18 cellular contexts compared by ENCODE assay signal in genomic region chr20:21118138-21118537, GRCh38. TPM values are rescaled to one million over a fixed set of nuclear protein-coding genes. Genes with fewer than 3 reads are reported as not detected.
DNase-seq lines count a peak whose midpoint lies in the region; ATAC-seq and TF ChIP-seq lines count a peak whose summit lies in the region.
"Had no signal": no experiment of that assay in that cellular context is flagged by ENCODE, and none has a peak within 500 bp of the region (broad histone marks: within the 10 kb centered on the region; RNA-seq: fewer than 3 reads in every experiment).

No MANE protein-coding gene starts in this region.

- TF ChIP-seq POLR2A in esophagus muscularis mucosa (IDR thresholded peaks at IDR 0.05; ENCODE audit: low read depth) = no peak

- peak; percentile 19 for ATAC-seq in stimulated activated naive CD8-positive, alpha-beta T cell treated with anti-CD3 and anti-CD28 coated beads, Interleukin-15, Interleukin-2, amounts not matched to agents 100 U/mL and 50 U/mL, for 24 hours
- no peak for ATAC-seq in stimulated activated naive CD8-positive, alpha-beta T cell treated with anti-CD3 and anti-CD28 coated beads, Interleukin-15, amount 100 ng/mL, for 72 hours
- no peak for ATAC-seq in GM19351 (IDR thresholded peaks at IDR 0.05; ENCODE audit: unreplicated experiment)
- ATAC-seq: CD8-positive, alpha-beta T cell had no signal

- H3K27me3 ChIP-seq in esophagus muscularis mucosa = peaks cover 0 to 25% (median 0%) of the 10 kb centered on the region in 4 donors
- H3K27me3 ChIP-seq: BLaER1 treated with 17β-estradiol and CSF1 and Interleukin-3, amounts not matched to agents 10 nM and 100 nM had no signal

- TF ChIP-seq CTCF in esophagus muscularis mucosa (IDR thresholded peaks at IDR 0.05) = no peak

- DNase-seq in stimulated activated naive CD8-positive, alpha-beta T cell treated with anti-CD3 and anti-CD28 coated beads, Interleukin-15, Interleukin-2, amounts not matched to agents 100 U/mL and 50 U/mL, for 24 hours = no peak
- no peak for DNase-seq in stimulated activated naive CD8-positive, alpha-beta T cell treated with anti-CD3 and anti-CD28 coated beads, Interleukin-15, amount 100 ng/mL, for 72 hours
- DNase-seq in SW480 (ENCODE audit: low spot score) = peak; percentile 95
- DNase-seq in esophagus muscularis mucosa (ENCODE audit: extremely low spot score) = peak; percentile 74
- no peak for DNase-seq in nucleus accumbens (lab: John Stamatoyannopoulos, UW)
- DNase-seq in OCI-M1 (lab: John Stamatoyannopoulos, UW) = no peak
- DNase-seq: 8988T; Calu3; CD8-positive, alpha-beta T cell; DMS79 treated with DMSO at 0.1 percent for 48 hours; GF-D8; H9; IMR-90 had no signal

- H3K4me1 ChIP-seq in esophagus muscularis mucosa = no peaks in the 10 kb centered on the region

- H3K9me3 Mint-ChIP-seq in stimulated activated naive CD8-positive, alpha-beta T cell treated with anti-CD3 and anti-CD28 coated beads, Interleukin-15, amount 100 ng/mL, for 72 hours = no peaks in the 10 kb centered on the region
- H3K9me3 Mint-ChIP-seq: CD8-positive, alpha-beta T cell had no signal

- WGBS in esophagus muscularis mucosa = 73% methylated on average over 4 of the region's 4 CpGs

- peaks cover 42% of the 10 kb centered on the region for H3K27me3 Mint-ChIP-seq in stimulated activated naive CD8-positive, alpha-beta T cell treated with anti-CD3 and anti-CD28 coated beads, Interleukin-15, amount 100 ng/mL, for 72 hours

- H3K4me1 Mint-ChIP-seq in stimulated activated naive CD8-positive, alpha-beta T cell treated with anti-CD3 and anti-CD28 coated beads, Interleukin-15, amount 100 ng/mL, for 72 hours = peaks cover 6% of the 10 kb centered on the region
- H3K4me1 Mint-ChIP-seq: B cell had no signal

- H3K4me3 Mint-ChIP-seq in stimulated activated naive CD8-positive, alpha-beta T cell treated with anti-CD3 and anti-CD28 coated beads, Interleukin-15, amount 100 ng/mL, for 72 hours = no peak overlapping the region
- H3K4me3 Mint-ChIP-seq: B cell; CD8-positive, alpha-beta T cell; H9 had no signal

- no peak overlapping the region for H3K4me3 ChIP-seq in esophagus muscularis mucosa
- H3K4me3 ChIP-seq: BLaER1 treated with 17β-estradiol and CSF1 and Interleukin-3, amounts not matched to agents 10 nM and 100 nM had no signal

- no peak for TF ChIP-seq EP300 in esophagus muscularis mucosa (IDR thresholded peaks at IDR 0.05)

- no peaks in the 10 kb centered on the region for H3K36me3 ChIP-seq in esophagus muscularis mucosa
- H3K36me3 ChIP-seq: BLaER1 treated with 17β-estradiol and CSF1 and Interleukin-3, amounts not matched to agents 10 nM and 100 nM had no signal

- no peak overlapping the region for H3K27ac ChIP-seq in esophagus muscularis mucosa (replicated peaks in 1 of 4)
- H3K27ac ChIP-seq: BLaER1 treated with 17β-estradiol and CSF1 and Interleukin-3, amounts not matched to agents 10 nM and 100 nM had no signal

- H3K27ac Mint-ChIP-seq in stimulated activated naive CD8-positive, alpha-beta T cell treated with anti-CD3 and anti-CD28 coated beads, Interleukin-15, amount 100 ng/mL, for 72 hours = no peak overlapping the region
- H3K27ac Mint-ChIP-seq: B cell; CD8-positive, alpha-beta T cell; H9 had no signal

- H3K9me3 ChIP-seq in esophagus muscularis mucosa = no peaks in the 10 kb centered on the region

- intact Hi-C loops in esophagus muscularis mucosa (cut with DNase I) = no loop called here

RNA-seq across cellular contexts. Expression of gene KIZ, which starts 7.7 kb away (rescaled TPM):
- 10 to 100 TPM; 17.2 to 32.0 (median 25.6) TPM for total RNA-seq in esophagus muscularis mucosa

RNA-seq across cellular contexts. Expression of gene LINC00237, which starts 12.0 kb away (rescaled TPM):
- not detected for total RNA-seq in esophagus muscularis mucosa
- total RNA-seq: A673; B cell; Calu3; CD8-positive, alpha-beta T cell; HT1080; IMR-90 had no signal

Comparison
In these comparisons a context has a peak if more than half of its experiments do, and no peak if none do; other contexts are left out.
1. DNase-seq: peak in SW480 (single experiment) and esophagus muscularis mucosa (single experiment); none in stimulated activated naive CD8-positive, alpha-beta T cell treated with anti-CD3 and anti-CD28 coated beads, Interleukin-15, Interleukin-2, amounts not matched to agents 100 U/mL and 50 U/mL, for 24 hours (single experiment), stimulated activated naive CD8-positive, alpha-beta T cell treated with anti-CD3 and anti-CD28 coated beads, Interleukin-15, amount 100 ng/mL, for 72 hours (0 of 2), nucleus accumbens (0 of 56) and OCI-M1 (single experiment).